9 cellular contexts compared by ENCODE assay signal in the genomic region with DNA sequence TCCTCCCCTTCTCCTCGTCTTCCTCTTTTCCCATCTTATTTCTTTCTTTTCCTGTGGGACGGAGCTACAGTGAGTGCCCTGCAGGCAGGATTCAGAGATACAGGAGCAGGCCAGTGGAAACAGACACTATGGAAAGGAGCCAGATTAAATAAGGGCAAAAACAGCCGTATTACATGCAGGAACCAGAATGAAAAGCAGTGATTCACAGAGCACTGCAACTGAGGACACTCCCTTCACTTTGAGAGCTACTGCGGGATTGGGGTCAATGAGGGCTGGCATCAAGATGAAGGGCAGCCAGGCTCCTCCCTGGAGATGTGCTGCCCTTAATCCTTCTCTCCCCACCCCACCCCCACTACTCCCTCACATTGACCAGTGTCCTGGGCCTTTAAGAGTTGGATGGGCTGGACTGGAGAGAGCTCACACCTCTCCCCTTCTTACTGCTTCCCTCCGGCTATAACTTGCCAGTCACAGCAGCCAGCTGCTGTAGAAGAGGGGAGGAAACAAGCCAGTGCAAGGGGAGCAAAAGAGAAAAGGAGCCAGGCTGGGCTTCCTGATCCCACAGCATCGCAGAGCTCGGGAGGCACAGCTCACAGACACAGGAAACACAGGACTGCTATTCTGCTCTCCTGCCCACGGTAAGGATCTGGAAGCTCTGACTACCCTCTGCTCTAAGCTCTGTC. TPM values are rescaled to one million over a fixed set of nuclear protein-coding genes. Genes with fewer than 3 reads are reported as not detected.
DNase-seq lines count a peak whose midpoint lies in the region; ATAC-seq and TF ChIP-seq lines count a peak whose summit lies in the region.
"Had no signal": no experiment of that assay in that cellular context is flagged by ENCODE, and none has a peak within 500 bp of the region (broad histone marks: within the 10 kb centered on the region; RNA-seq: fewer than 3 reads in every experiment).

A gene (plus strand): TSS at position 464 of the 680 bp plus-strand sequence. CDS start 7,841 bp downstream, outside the sequence.

- intact Hi-C loops in posterior cingulate gyrus (cut with DNase I), result no loop called here

- H3K9me3 ChIP-seq in liver (ENCODE audit: control insufficient read depth in 4 of 4, low read length in 3 of 4) (no peaks in the 10 kb centered on the region), upper lobe of left lung (no peaks in the 10 kb centered on the region)

- TF ChIP-seq EP300 in upper lobe of left lung (IDR thresholded peaks at IDR 0.05), result no peak

- H3K27me3 ChIP-seq in liver (ENCODE audit: control insufficient read depth in 4 of 4, insufficient read depth in 4 of 4, low read length in 3 of 4) (no peaks in the 10 kb centered on the region), upper lobe of left lung (no peaks in the 10 kb centered on the region)

- peak; percentile 65 to 79 for ATAC-seq in upper lobe of left lung (ENCODE audit: low FRiP score in 2 of 2)
- ATAC-seq in GM21381 (IDR thresholded peaks at IDR 0.05; ENCODE audit: unreplicated experiment), result no peak

- H3K4me3 ChIP-seq in choroid plexus epithelial cell (ENCODE audit: low read depth, low read length) (peak within 1 kb of the TSS; percentile 36), liver (ENCODE audit: low read depth in 1 of 3, low read length in 3 of 3) (peak within 1 kb of the TSS in 1 of 3 donors; percentile 28), upper lobe of left lung (peak within 1 kb of the TSS in 2 of 4 donors; percentile 10 to 16)

- H3K36me3 ChIP-seq in liver (ENCODE audit: control insufficient read depth in 4 of 4, insufficient read depth in 3 of 4, low read depth in 1 of 4, low read length in 3 of 4) (no peaks in the 10 kb centered on the region), upper lobe of left lung (no peaks in the 10 kb centered on the region)

- 23% methylated on average over 8 of the region's 8 CpGs for WGBS in liver
- WGBS in upper lobe of left lung, 2 donors, result 29 to 39% methylated on average over 8 of the region's 8 CpGs

- DNase-seq in NCI-H2171 treated with DMSO at 0.1 percent for 48 hours (lab: John Stamatoyannopoulos, UW) (peak; percentile 36), NCI-H2171 (lab: John Stamatoyannopoulos, UW) (no peak), choroid plexus epithelial cell (ENCODE audit: low read depth) (peak; percentile 66), upper lobe of left lung (no peak), NAMALWA (ENCODE audit: low spot score) (no peak), posterior cingulate gyrus (no peak)
- DNase-seq: immature natural killer cell had no signal

- TF ChIP-seq POLR2A in upper lobe of left lung (IDR thresholded peaks at IDR 0.05), result no peak

- TF ChIP-seq CTCF in choroid plexus epithelial cell (conservative IDR thresholded peaks at IDR 0.05; ENCODE audit: low read depth, low read length), result peak; percentile 32
- peak; percentile 12 for TF ChIP-seq CTCF in liver (IDR thresholded peaks at IDR 0.05; ENCODE audit: low read depth, low read length, missing input control)
- TF ChIP-seq CTCF in upper lobe of left lung (IDR thresholded peaks at IDR 0.05), result no peak

- no peak for TF ChIP-seq RAD21 in liver (IDR thresholded peaks at IDR 0.05)

- H3K9ac ChIP-seq in liver (ENCODE audit: low read depth in 1 of 2, low read length in 2 of 2), result peak within 1 kb of the TSS in 1 of 2 donors; percentile 13

- H3K4me1 ChIP-seq in liver (ENCODE audit: control insufficient read depth in 4 of 4, insufficient read depth in 4 of 4, low read length in 3 of 4), result peaks cover 0 to 20% (median 18%) of the 10 kb centered on the region in 4 donors
- peaks cover 0 to 8% (median 0%) of the 10 kb centered on the region in 4 donors for H3K4me1 ChIP-seq in upper lobe of left lung

- H3K27ac ChIP-seq in liver (ENCODE audit: low read depth in 1 of 2, low read length in 2 of 2) (peak within 1 kb of the TSS; percentile 19 to 59), upper lobe of left lung (no peak within 1 kb of the TSS)

TF ChIP-seq in liver, 16 proteins besides CTCF, POLR2A, EP300 and RAD21:
- TF ChIP-seq, protein P1, sequence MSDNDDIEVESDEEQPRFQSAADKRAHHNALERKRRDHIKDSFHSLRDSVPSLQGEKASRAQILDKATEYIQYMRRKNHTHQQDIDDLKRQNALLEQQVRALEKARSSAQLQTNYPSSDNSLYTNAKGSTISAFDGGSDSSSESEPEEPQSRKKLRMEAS (IDR thresholded peaks at IDR 0.05), result no peak
- no peak for TF ChIP-seq FOXA1 (IDR thresholded peaks at IDR 0.05)
- TF ChIP-seq HNF4G (IDR thresholded peaks at IDR 0.05), result no peak

RNA-seq across cellular contexts. Expression of the gene that starts here (rescaled TPM):
- total RNA-seq in liver (under 1 TPM; 0.05 to 0.17 TPM), upper lobe of left lung (under 1 TPM in 4 of 6 donors, not detected in 2; 0.30 to 0.98 (median 0.37) TPM)
- polyA plus RNA-seq in liver, result under 1 TPM; 0.07 to 0.51 TPM

Comparison
In these comparisons a context has a peak if more than half of its experiments do, and no peak if none do; other contexts are left out.
1. DNase-seq: peak in NCI-H2171 treated with DMSO at 0.1 percent for 48 hours (single experiment) and choroid plexus epithelial cell (single experiment); none in NCI-H2171 (single experiment), upper lobe of left lung (0 of 2), NAMALWA (single experiment) and posterior cingulate gyrus (0 of 10).
2. Peak in ATAC-seq in upper lobe of left lung; RNA of the gene not detected or under 1 TPM.
3. CTCF ChIP-seq: peak in choroid plexus epithelial cell (single experiment) and liver (single experiment); none in upper lobe of left lung (0 of 6).
4. H3K27ac ChIP-seq: peak in liver (2 of 2); none in upper lobe of left lung (0 of 4).